1 cellular context compared by ENCODE assay signal in genomic region chr9:129482521-129483466, GRCh38.
A peak's percentile ranks its signal among the peaks of the same experiment; 100 is the strongest.
TF ChIP-seq lines count a peak whose summit lies in the region.

No MANE protein-coding gene starts in this region.

TF ChIP-seq in K562, 482 proteins besides CTCF, POLR2A, EP300 and RAD21 (continued from another document and continues in another):
- TF ChIP-seq ZBTB40 (IDR thresholded peaks at IDR 0.05) (peak; percentile 36; the same call in 1 of the 2 replicates), ZBTB40 (CRISPR knock-in tag; IDR thresholded peaks at IDR 0.05) (no peak), BACH1 (tag; IDR thresholded peaks at IDR 0.05) (no peak; the same call in 1 of the 2 replicates), NFE2 (IDR thresholded peaks at IDR 0.05; ENCODE audit: low read depth) (0 out of 2 replicates have a peak, but pooled peaks have one; percentile 8), RUNX1 (IDR thresholded peaks at IDR 0.05; ENCODE audit: low read depth) (no peak), VEZF1 (CRISPR knock-in tag; IDR thresholded peaks at IDR 0.05) (peak; percentile 98), BMI1 (IDR thresholded peaks at IDR 0.05; ENCODE audit: low read length) (no peak), PHTF2 (CRISPR knock-in tag; IDR thresholded peaks at IDR 0.05) (no peak), ZBTB17 (CRISPR knock-in tag; IDR thresholded peaks at IDR 0.05) (peak; percentile 45; the same call in 1 of the 2 replicates), SIX5 (IDR thresholded peaks at IDR 0.05; ENCODE audit: borderline replicate concordance in 1 of 2, insufficient read depth in 1 of 2, low read depth in 1 of 2, low read length in 2 of 2) (no peak), MCM3 (IDR thresholded peaks at IDR 0.05) (no peak), GTF2E2 (tag; IDR thresholded peaks at IDR 0.05) (peak; percentile 96), MTA3 (IDR thresholded peaks at IDR 0.05; ENCODE audit: borderline replicate concordance) (peak; percentile 48; the same call in 1 of the 2 replicates), PRPF4 (IDR thresholded peaks at IDR 0.05; ENCODE audit: insufficient read depth, low read depth, low read length, poor library complexity, severe bottlenecking) (peak; percentile 74), WHSC1 (IDR thresholded peaks at IDR 0.05; ENCODE audit: low read length) (no peak), KLF10 (CRISPR knock-in tag; IDR thresholded peaks at IDR 0.05) (no peak), SAFB2 (IDR thresholded peaks at IDR 0.05; ENCODE audit: borderline replicate concordance, low read depth, low read length, severe bottlenecking) (no peak), SAFB (IDR thresholded peaks at IDR 0.05; ENCODE audit: borderline replicate concordance, low read depth, low read length) (no peak), TAF1 (IDR thresholded peaks at IDR 0.05; ENCODE audit: control insufficient read depth, extremely low read depth, insufficient read depth, low read length, severe bottlenecking) (peak; percentile 9), FOXJ2 (tag; IDR thresholded peaks at IDR 0.05) (no peak), CAMTA2 (CRISPR knock-in tag; conservative IDR thresholded peaks at IDR 0.05) (0 out of 2 replicates have a peak, but pooled peaks have one; percentile 43), CSDE1 (IDR thresholded peaks at IDR 0.05) (no peak), HBP1 (CRISPR knock-in tag; IDR thresholded peaks at IDR 0.05) (peak; percentile 34; the same call in 1 of the 2 replicates), SMARCA4 (IDR thresholded peaks at IDR 0.05) (0 out of 2 replicates have a peak, but pooled peaks have one; percentile 16), DDX20 (tag; IDR thresholded peaks at IDR 0.05; ENCODE audit: low read depth) (no peak), JUN (IDR thresholded peaks at IDR 0.05; ENCODE audit: borderline replicate concordance, low read depth, low read length) (no peak), JUN (CRISPR knock-in tag; IDR thresholded peaks at IDR 0.05; ENCODE audit: borderline replicate concordance) (no peak), FOXO4 (CRISPR knock-in tag; IDR thresholded peaks at IDR 0.05) (0 out of 2 replicates have a peak, but pooled peaks have one; percentile 50), THAP7 (CRISPR knock-in tag; IDR thresholded peaks at IDR 0.05) (no peak; the same call in 1 of the 2 replicates), PTBP1 (IDR thresholded peaks at IDR 0.05; ENCODE audit: low read depth, low read length) (no peak), ZNF77 (CRISPR knock-in tag; IDR thresholded peaks at IDR 0.05) (no peak), ZFX (CRISPR knock-in tag; IDR thresholded peaks at IDR 0.05) (peak; percentile 93), ZNF76 (CRISPR knock-in tag; IDR thresholded peaks at IDR 0.05; ENCODE audit: borderline replicate concordance) (0 out of 2 replicates have a peak, but pooled peaks have one; percentile 64), SRF (CRISPR knock-in tag; IDR thresholded peaks at IDR 0.05) (0 out of 4 replicates have a peak, but pooled peaks of 1 of the 2 experiments have one; percentile 26), MECOM (CRISPR knock-in tag; IDR thresholded peaks at IDR 0.05) (no peak), SMARCA5 (IDR thresholded peaks at IDR 0.05) (no peak), POLR2G (IDR thresholded peaks at IDR 0.05; ENCODE audit: low read depth, low read length) (peak; percentile 78), ZNF3 (CRISPR knock-in tag; IDR thresholded peaks at IDR 0.05) (no peak), SMARCC2 (IDR thresholded peaks at IDR 0.05; ENCODE audit: low read depth) (peak; percentile 31; the same call in 1 of the 2 replicates), FOS (IDR thresholded peaks at IDR 0.05; ENCODE audit: extremely low read depth, insufficient read length) (no peak), PHB (CRISPR knock-in tag; IDR thresholded peaks at IDR 0.05) (0 out of 2 replicates have a peak, but pooled peaks have one; percentile 34), BHLHE40 (IDR thresholded peaks at IDR 0.05; ENCODE audit: low read length) (peak; percentile 38; the same call in 1 of the 2 replicates), MIER1 (IDR thresholded peaks at IDR 0.05; ENCODE audit: low read depth) (no peak), PHB2 (IDR thresholded peaks at IDR 0.05; ENCODE audit: low read depth) (no peak), ZNF175 (CRISPR knock-in tag; IDR thresholded peaks at IDR 0.05; ENCODE audit: low read depth) (peak; percentile 88), RREB1 (CRISPR knock-in tag; IDR thresholded peaks at IDR 0.05) (no peak), CC2D1A (IDR thresholded peaks at IDR 0.05) (no peak), NR4A1 (CRISPR knock-in tag; IDR thresholded peaks at IDR 0.05) (no peak), NR4A1 (tag; IDR thresholded peaks at IDR 0.05) (peak; percentile 69; the same call in 1 of the 2 replicates), ATF7 (IDR thresholded peaks at IDR 0.05) (peak; percentile 33; the same call in 1 of the 2 replicates)
